8 cellular contexts compared by ENCODE assay signal in genomic region chr17:32876414-32877163, GRCh38. TPM values are rescaled to one million over a fixed set of nuclear protein-coding genes. Genes with fewer than 3 reads are reported as not detected.
DNase-seq lines count a peak whose midpoint lies in the region; ATAC-seq and TF ChIP-seq lines count a peak whose summit lies in the region.

MYO1D (minus strand) TSS chr17:32877124; CDS start chr17:32876872, 252 bp downstream.

- no peaks in the 10 kb centered on the region for H3K27me3 ChIP-seq in HCT116 (ENCODE audit: insufficient read depth, low read length)
- H3K27me3 ChIP-seq in ectodermal cell (ENCODE audit: control insufficient read depth, insufficient read depth, low read length, poor library complexity, severe bottlenecking) = peaks cover 19% of the 10 kb centered on the region

- peak within 1 kb of the TSS; percentile 70 for H3K9ac ChIP-seq in HCT116 (ENCODE audit: low read length)

- H3K9me3 ChIP-seq in HCT116 (ENCODE audit: control insufficient read depth in 1 of 2, insufficient read depth in 1 of 2, low read depth in 1 of 2, low read length in 2 of 2) (no peaks in the 10 kb centered on the region), ectodermal cell (ENCODE audit: control insufficient read depth, low read length) (no peaks in the 10 kb centered on the region)

- ATAC-seq in HCT116 = peak; percentile 80

- DNase-seq in HCT116 (ENCODE audit: low read depth, low spot score) (peak; percentile 46), NCI-H1092 (lab: John Stamatoyannopoulos, UW) (peak; percentile 40), mesenteric fat pad (ENCODE audit: low spot score) (peak; percentile 91), middle frontal gyrus (ENCODE audit: extremely low spot score, low spot score) (no peak)
- DNase-seq in activated CD4-positive, alpha-beta T cell treated with anti-CD3 and anti-CD28 coated beads, Interleukin-2, amount 50 U/mL, for 24 hours (ENCODE audit: low read depth in 1 of 2, low spot score in 1 of 2) = peak; percentile 39 to 56
- DNase-seq in stimulated activated CD8-positive, alpha-beta memory T cell treated with anti-CD3 and anti-CD28 coated beads, Interleukin-15, amount 100 ng/mL, for 1 hour (ENCODE audit: low read depth) = peak; percentile 32

- no peaks in the 10 kb centered on the region for H3K9me2 ChIP-seq in HCT116 (ENCODE audit: insufficient read depth)

- CTCF ChIA-PET in HCT116 (lab: Charles Lee) = interaction anchor here (0.6 to 4.9 kb wide), 22 partner anchors 9 to 217 kb away, joined by 3 to 73 read pairs (median 5); no protein-coding TSS in a partner anchor

- H3K36me3 ChIP-seq in HCT116 (ENCODE audit: control insufficient read depth in 1 of 2, insufficient read depth in 2 of 2, low read length in 2 of 2) (no peaks in the 10 kb centered on the region), ectodermal cell (ENCODE audit: control insufficient read depth, insufficient read depth, low read length) (no peaks in the 10 kb centered on the region)

- WGBS in ectodermal cell, 2 experiments = 0% methylated on average over 101 of the region's 101 CpGs

- intact Hi-C loops in HCT116 (cut with micrococcal nuclease) = loop anchor here (1.0 to 10.0 kb wide), 2 partner anchors 93 to 202 kb away; no protein-coding TSS in a partner anchor

- H3K4me2 ChIP-seq in HCT116 (ENCODE audit: low read length) = peak within 1 kb of the TSS; percentile 83

- no peak for TF ChIP-seq RAD21 in HCT116 (IDR thresholded peaks at IDR 0.05; ENCODE audit: low read depth)

- peak in 2 of 3 experiments; percentile 40 to 61; a peak in 5 of 6 replicates for TF ChIP-seq CTCF in HCT116 (IDR thresholded peaks at IDR 0.05 in 2 of 3, conservative IDR thresholded peaks at IDR 0.05 in 1 of 3; ENCODE audit: borderline replicate concordance in 1 of 3, insufficient read depth in 1 of 3, low read depth in 2 of 3, low read length in 2 of 3)

- H3K4me1 ChIP-seq in HCT116 (ENCODE audit: control insufficient read depth in 1 of 2, insufficient read depth in 2 of 2, low read length in 2 of 2) (peaks cover 8 to 15% of the 10 kb centered on the region in 2 experiments; a peak in 3 of 4 replicates), ectodermal cell (ENCODE audit: control insufficient read depth, insufficient read depth, low read length) (peaks cover 4% of the 10 kb centered on the region)

- no TSS peak for BruUV-seq in HCT116 (replicated peaks; lab: Mats Ljungman, UMichigan)

- POLR2A ChIA-PET in HCT116 (lab: Charles Lee) = interaction anchor here (1.0 to 1.2 kb wide), 2 partner anchors 9 to 93 kb away, joined by 3 to 4 read pairs; no protein-coding TSS in a partner anchor

- peak within 1 kb of the TSS; percentile 58 to 72 for H3K4me3 ChIP-seq in HCT116 (replicated peaks in 1 of 2; ENCODE audit: low read depth in 1 of 2, low read length in 2 of 2)
- H3K4me3 ChIP-seq in ectodermal cell (ENCODE audit: insufficient read depth, low read depth, low read length) = peak within 1 kb of the TSS; percentile 80

- H3K27ac ChIP-seq in HCT116 (ENCODE audit: low read depth, low read length) (peak within 1 kb of the TSS; percentile 97), ectodermal cell (ENCODE audit: insufficient read depth, low read depth, low read length, poor library complexity, severe bottlenecking) (no peak within 1 kb of the TSS)

- TF ChIP-seq POLR2A in GM10847 (IDR thresholded peaks at IDR 0.05; ENCODE audit: extremely low read depth, insufficient read length) (peak; percentile 25), HCT116 (IDR thresholded peaks at IDR 0.05; ENCODE audit: borderline replicate concordance, extremely low read depth, insufficient read depth, insufficient read length) (peak; percentile 22)

- no peaks in the 10 kb centered on the region for H4K20me1 ChIP-seq in HCT116 (ENCODE audit: insufficient read depth)

- RAD21 ChIA-PET in HCT116 (lab: Charles Lee; ENCODE audit: low non-redundant PET in 1 of 2, low total read pairs in 2 of 2, uncharacterized antibody in 2 of 2, unreplicated experiment in 2 of 2) = interaction anchor here (1.0 to 1.3 kb wide), 4 partner anchors 33 to 93 kb away, joined by 3 to 4 read pairs (median 3); no protein-coding TSS in a partner anchor

- H2AFZ ChIP-seq in HCT116 (ENCODE audit: low read depth, low read length, poor library complexity, severe bottlenecking) = peak within 1 kb of the TSS; percentile 68

- H3K79me2 ChIP-seq in HCT116 (ENCODE audit: insufficient read depth, low read length) = peaks cover 5% of the 10 kb centered on the region; the same call in 1 of the 2 replicates

TF ChIP-seq in HCT116, 20 proteins besides CTCF, POLR2A, EP300 and RAD21:
- TF ChIP-seq POLR2AphosphoS5 (IDR thresholded peaks at IDR 0.05; ENCODE audit: low read depth, low read length) = peak; percentile 73
- TF ChIP-seq, protein P1, sequence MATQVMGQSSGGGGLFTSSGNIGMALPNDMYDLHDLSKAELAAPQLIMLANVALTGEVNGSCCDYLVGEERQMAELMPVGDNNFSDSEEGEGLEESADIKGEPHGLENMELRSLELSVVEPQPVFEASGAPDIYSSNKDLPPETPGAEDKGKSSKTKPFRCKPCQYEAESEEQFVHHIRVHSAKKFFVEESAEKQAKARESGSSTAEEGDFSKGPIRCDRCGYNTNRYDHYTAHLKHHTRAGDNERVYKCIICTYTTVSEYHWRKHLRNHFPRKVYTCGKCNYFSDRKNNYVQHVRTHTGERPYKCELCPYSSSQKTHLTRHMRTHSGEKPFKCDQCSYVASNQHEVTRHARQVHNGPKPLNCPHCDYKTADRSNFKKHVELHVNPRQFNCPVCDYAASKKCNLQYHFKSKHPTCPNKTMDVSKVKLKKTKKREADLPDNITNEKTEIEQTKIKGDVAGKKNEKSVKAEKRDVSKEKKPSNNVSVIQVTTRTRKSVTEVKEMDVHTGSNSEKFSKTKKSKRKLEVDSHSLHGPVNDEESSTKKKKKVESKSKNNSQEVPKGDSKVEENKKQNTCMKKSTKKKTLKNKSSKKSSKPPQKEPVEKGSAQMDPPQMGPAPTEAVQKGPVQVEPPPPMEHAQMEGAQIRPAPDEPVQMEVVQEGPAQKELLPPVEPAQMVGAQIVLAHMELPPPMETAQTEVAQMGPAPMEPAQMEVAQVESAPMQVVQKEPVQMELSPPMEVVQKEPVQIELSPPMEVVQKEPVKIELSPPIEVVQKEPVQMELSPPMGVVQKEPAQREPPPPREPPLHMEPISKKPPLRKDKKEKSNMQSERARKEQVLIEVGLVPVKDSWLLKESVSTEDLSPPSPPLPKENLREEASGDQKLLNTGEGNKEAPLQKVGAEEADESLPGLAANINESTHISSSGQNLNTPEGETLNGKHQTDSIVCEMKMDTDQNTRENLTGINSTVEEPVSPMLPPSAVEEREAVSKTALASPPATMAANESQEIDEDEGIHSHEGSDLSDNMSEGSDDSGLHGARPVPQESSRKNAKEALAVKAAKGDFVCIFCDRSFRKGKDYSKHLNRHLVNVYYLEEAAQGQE (IDR thresholded peaks at IDR 0.05; ENCODE audit: low read depth) = no peak
- TF ChIP-seq EGR1 (IDR thresholded peaks at IDR 0.05; ENCODE audit: low read depth) = peak; percentile 68
- no peak for TF ChIP-seq ATF3 (IDR thresholded peaks at IDR 0.05)
- no peak for TF ChIP-seq EZH2phosphoT487 (IDR thresholded peaks at IDR 0.05; ENCODE audit: borderline replicate concordance)
- no peak for TF ChIP-seq JUND (IDR thresholded peaks at IDR 0.05)
- peak; percentile 50; the same call in 1 of the 2 replicates for TF ChIP-seq MAX (IDR thresholded peaks at IDR 0.05)
- TF ChIP-seq SIN3A (IDR thresholded peaks at IDR 0.05; ENCODE audit: low read depth) = peak; percentile 17; the same call in 1 of the 2 replicates
- TF ChIP-seq SP1 (IDR thresholded peaks at IDR 0.05; ENCODE audit: low read depth) = peak; percentile 29; the same call in 1 of the 2 replicates
- peak; percentile 67 for TF ChIP-seq ZFX (IDR thresholded peaks at IDR 0.05)
- TF ChIP-seq CBX3 (IDR thresholded peaks at IDR 0.05; ENCODE audit: low read depth) = no peak
- no peak for TF ChIP-seq YY1 (IDR thresholded peaks at IDR 0.05; ENCODE audit: extremely low read depth, insufficient replicate concordance, low read depth, low read length)
- TF ChIP-seq TCF7L2 (IDR thresholded peaks at IDR 0.05; ENCODE audit: borderline replicate concordance, extremely low read depth, insufficient read depth, insufficient read length) = no peak
- TF ChIP-seq EZH2 (IDR thresholded peaks at IDR 0.05) = no peak

RNA-seq across cellular contexts. Expression of gene MYO1D, which starts in this region (rescaled TPM):
- total RNA-seq in HCT116 (2021; ENCODE audit: unreplicated experiment) = 35.7 TPM
- polyA plus RNA-seq in HCT116 (2012) = 35.2 and 35.5 TPM in 2 replicates
- polyA plus RNA-seq in ectodermal cell (2013, experiment 1 of 4) = 4.1 TPM
- polyA plus RNA-seq in ectodermal cell (2013, experiment 2 of 4) = 3.5 TPM
- polyA plus RNA-seq in ectodermal cell (2013, experiment 3 of 4) = 3.0 TPM
- polyA plus RNA-seq in ectodermal cell (2013, experiment 4 of 4) = 4.5 TPM
- total RNA-seq in mesenteric fat pad = 36.0 TPM
